8 cellular contexts compared by ENCODE assay signal in the genomic region with DNA sequence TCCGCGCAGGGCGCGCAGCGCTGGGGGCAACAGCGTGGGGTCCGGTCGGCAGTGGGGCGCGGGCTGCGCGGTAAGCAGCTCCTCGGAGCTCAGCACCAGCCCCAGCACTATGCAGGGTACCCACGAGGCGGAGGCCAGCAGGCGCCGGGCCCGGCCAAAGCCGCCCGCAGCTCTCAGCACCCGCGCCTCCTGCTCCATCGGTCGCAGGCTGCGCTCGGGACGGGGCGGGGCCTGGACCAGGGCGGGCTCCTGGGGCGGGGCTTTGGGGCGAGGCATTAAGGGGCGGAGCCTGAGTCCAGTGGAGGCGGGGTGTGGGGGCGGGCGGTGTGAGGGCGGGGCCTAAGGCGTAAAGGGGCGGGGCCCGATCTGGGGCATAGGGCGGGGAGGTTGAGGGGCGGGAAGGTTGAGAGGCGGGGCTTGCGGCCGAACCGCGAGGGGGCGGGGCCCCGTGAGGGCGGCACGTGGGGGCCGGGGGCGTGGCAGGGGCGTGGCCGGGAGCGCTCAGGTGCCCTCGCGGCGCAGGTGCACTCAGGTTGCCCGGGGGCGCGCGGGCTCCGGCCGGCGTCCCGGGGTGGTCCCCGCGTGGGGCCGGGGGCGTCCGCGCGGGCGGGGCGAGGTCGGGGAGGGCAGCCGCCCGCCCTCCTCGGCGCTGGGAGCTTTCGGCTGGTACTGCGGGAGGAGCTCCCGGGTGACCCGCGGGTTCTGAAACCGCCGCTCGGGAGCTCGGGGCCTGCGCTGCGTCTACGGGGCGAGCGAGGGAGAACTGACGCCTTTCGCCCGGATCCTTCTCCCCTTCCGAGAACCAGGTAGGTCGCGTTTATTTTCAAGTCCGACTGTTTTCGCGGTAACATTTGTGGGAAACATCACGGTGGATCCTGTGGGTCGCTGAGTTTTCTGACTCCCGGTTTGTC. TPM values are rescaled to one million over a fixed set of nuclear protein-coding genes. Genes with fewer than 3 reads are reported as not detected.
DNase-seq lines count a peak whose midpoint lies in the region; ATAC-seq and TF ChIP-seq lines count a peak whose summit lies in the region.

No MANE protein-coding gene starts in this region.

- no peak overlapping the region for H2AFZ ChIP-seq in H9 (ENCODE audit: low read length)

- H3K4me3 ChIP-seq in Panc1 (ENCODE audit: low read depth in 2 of 2, low read length in 2 of 2), result peak overlapping the region; percentile 28 to 41
- H3K4me3 ChIP-seq in urinary bladder (ENCODE audit: low read depth, low read length), result peak overlapping the region; percentile 24

- no peak overlapping the region for H3K56ac ChIP-seq in H9 (ENCODE audit: insufficient read length, low read depth, low read length)

- H3K9me3 Mint-ChIP-seq in H9, result peaks cover 5 to 6% of the 10 kb centered on the region in 2 experiments; a peak in 2 of 5 replicates

- no peaks in the 10 kb centered on the region; a peak in 1 of 7 replicates for H3K36me3 Mint-ChIP-seq in H9 (ENCODE audit: insufficient read depth in 1 of 3, low read depth in 3 of 3)

- H3K4me1 ChIP-seq in H9 (ENCODE audit: insufficient read depth, low read length), result no peaks in the 10 kb centered on the region
- H3K4me1 ChIP-seq in Panc1 (ENCODE audit: control insufficient read depth, insufficient read depth, low read length), result no peaks in the 10 kb centered on the region
- peaks cover 2% of the 10 kb centered on the region for H3K4me1 ChIP-seq in urinary bladder (ENCODE audit: insufficient read depth)

- CTCF ChIA-PET in Panc1 (lab: Charles Lee), result interaction anchor here (0.7 kb wide), 1 partner anchor 9 kb away, joined by 13 read pairs; no protein-coding TSS in a partner anchor

- WGBS in H9 (ENCODE audit: extremely low coverage, insufficient read length, low lambda C conversion rate), result no CpG with 5 or more reads among the region's 106 CpGs
- WGBS in urinary bladder, result 2% methylated on average over 104 of the region's 106 CpGs

- H3K27me3 Mint-ChIP-seq in H9 (ENCODE audit: low read depth), result peaks cover 55% of the 10 kb centered on the region

- H4K8ac ChIP-seq in H9 (replicated peaks; ENCODE audit: insufficient read length, low read depth, low read length), result no peak overlapping the region

- peaks cover 6 to 11% of the 10 kb centered on the region in 2 experiments; a peak in 2 of 4 replicates for H3K4me1 Mint-ChIP-seq in H9

- peak overlapping the region; percentile 62 to 78 for H3K4me3 Mint-ChIP-seq in H9

- peaks cover 8% of the 10 kb centered on the region for H3K23me2 ChIP-seq in H9 (ENCODE audit: insufficient read length, low read depth, low read length, poor library complexity, severe bottlenecking)

- no peaks in the 10 kb centered on the region for H3K79me1 ChIP-seq in H9 (ENCODE audit: insufficient read depth, low read depth, low read length, poor library complexity, severe bottlenecking)

- intact Hi-C loops in Panc1 (cut with micrococcal nuclease; ENCODE audit: unreplicated experiment), result no loop called here
- intact Hi-C loops in posterior vena cava (cut with DNase I), result no loop called here

- no peak overlapping the region for H3K18ac ChIP-seq in H9 (ENCODE audit: insufficient read length, low read depth, low read length)

- H2BK120ac ChIP-seq in H9 (ENCODE audit: low read depth, low read length, poor library complexity, severe bottlenecking), result no peak overlapping the region

- peak; percentile 91 for ATAC-seq in Panc1
- ATAC-seq in GM19467 (IDR thresholded peaks at IDR 0.05; ENCODE audit: unreplicated experiment), result no peak

- POLR2A ChIA-PET in Panc1 (lab: Charles Lee), result interaction anchor here (0.6 kb wide), 1 partner anchor 9 kb away, joined by 3 read pairs; no protein-coding TSS in a partner anchor

- no peak overlapping the region for H4K5ac ChIP-seq in H9 (ENCODE audit: insufficient read length, low read depth, low read length)

- no peaks in the 10 kb centered on the region for H4K20me1 ChIP-seq in H9 (ENCODE audit: control insufficient read depth, insufficient read depth, insufficient read length)

- H3K36me3 ChIP-seq in Panc1 (ENCODE audit: control insufficient read depth, insufficient read depth, low read length) (no peaks in the 10 kb centered on the region; the same call in 1 of the 2 replicates), urinary bladder (ENCODE audit: insufficient read depth) (no peaks in the 10 kb centered on the region)

- H2AK5ac ChIP-seq in H9 (ENCODE audit: insufficient read length, low read length), result no peak overlapping the region

- BruUV-seq in Panc1 (replicated peaks; lab: Mats Ljungman, UMichigan), result no TSS peak

- H2BK5ac ChIP-seq in H9 (ENCODE audit: insufficient read length, low read length), result no peak overlapping the region

- no peak overlapping the region for H2BK20ac ChIP-seq in H9 (ENCODE audit: low read depth, low read length, poor library complexity, severe bottlenecking)

- no peak overlapping the region for H3K9ac ChIP-seq in H9 (ENCODE audit: extremely low read depth, insufficient read length, low read length)

- H3K79me2 ChIP-seq in H9 (ENCODE audit: insufficient read depth, low read length), result no peaks in the 10 kb centered on the region

- H3K27ac Mint-ChIP-seq in H9, result no peak overlapping the region

- peak overlapping the region; percentile 60 for H3K4me2 ChIP-seq in H9 (ENCODE audit: insufficient read depth, insufficient read length, low read length)

- in situ Hi-C loops in ACHN (cut with HindIII; ENCODE audit: low pct_ligation_motif_present, low pct_unique_long_range_greater_than_20kb, low sequenced_read_pairs) (no loop called here), Panc1 (cut with HindIII; ENCODE audit: low pct_unique_long_range_greater_than_20kb, low sequenced_read_pairs) (no loop called here)

- no peak overlapping the region for H3T11ph ChIP-seq in H9 (ENCODE audit: low read length)

- H3K27ac ChIP-seq in H9 (ENCODE audit: insufficient read length, low read depth, low read length) (no peak overlapping the region), Panc1 (ENCODE audit: low read length) (no peak overlapping the region), urinary bladder (ENCODE audit: low read depth) (no peak overlapping the region)

- H3K14ac ChIP-seq in H9 (ENCODE audit: insufficient read depth, low read length), result no peak overlapping the region; the same call in 1 of the 2 replicates

- H3K27me3 ChIP-seq in H9 (ENCODE audit: insufficient read depth, low read length) (peaks cover 7% of the 10 kb centered on the region; the same call in 1 of the 2 replicates), Panc1 (ENCODE audit: control insufficient read depth, insufficient read depth, low read length) (peaks cover 3% of the 10 kb centered on the region; the same call in 1 of the 2 replicates)

- H3K4ac ChIP-seq in H9 (ENCODE audit: low read depth, low read length), result no peak overlapping the region

- no peak overlapping the region for H4K91ac ChIP-seq in H9 (ENCODE audit: insufficient read length, low read depth, low read length)

- no peak overlapping the region for H3K23ac ChIP-seq in H9 (ENCODE audit: insufficient read length, low read depth, low read length)

- DNase-seq in ACHN, result peak; percentile 32
- peak; percentile 89 for DNase-seq in H9
- no peak for DNase-seq in Panc1 (ENCODE audit: low read depth, low spot score)
- DNase-seq in activated gamma-delta T cell treated with Interleukin-2 at 50 U/mL for 16 hours, result peak; percentile 71
- DNase-seq in glomerular visceral epithelial cell (ENCODE audit: extremely low spot score), result peak; percentile 52
- peak; percentile 94 for DNase-seq in posterior vena cava (ENCODE audit: low spot score)

- H3K9me3 ChIP-seq in H9 (ENCODE audit: control insufficient read depth, low read depth, low read length), result no peaks in the 10 kb centered on the region
- no peaks in the 10 kb centered on the region for H3K9me3 ChIP-seq in Panc1 (ENCODE audit: control insufficient read depth, insufficient read depth, low read depth, low read length)

- TF ChIP-seq CTCF in H9 (conservative IDR thresholded peaks at IDR 0.05) (no peak), Panc1 (IDR thresholded peaks at IDR 0.05) (no peak)

- no peak overlapping the region for H2BK12ac ChIP-seq in H9 (ENCODE audit: insufficient read length, low read depth, low read length)

- no peak overlapping the region for H2BK15ac ChIP-seq in H9 (ENCODE audit: low read depth, low read length)

RNA-seq across cellular contexts. Expression of gene SLC22A31, which starts 1.4 kb away (rescaled TPM):
- 7.7 and 8.1 TPM in 2 replicates for total RNA-seq in H9 (2021)
- total RNA-seq in Panc1 (2021; ENCODE audit: unreplicated experiment), result 4.5 TPM
- 4.5 TPM for polyA plus RNA-seq in Panc1 (2012; ENCODE audit: insufficient read length)
- total RNA-seq in posterior vena cava, result 1 to 10 TPM in 1 of 2 donors, not detected in 1; 4.5 TPM
- total RNA-seq in urinary bladder, result not detected
- polyA plus RNA-seq in urinary bladder, result 0.28 TPM

RNA-seq across cellular contexts. Expression of gene ZNF778, which starts 15.8 kb away (rescaled TPM):
- total RNA-seq in H9 (2021) (16.4 and 17.5 TPM in 2 replicates), Panc1 (2021; ENCODE audit: unreplicated experiment) (15.0 TPM), posterior vena cava (1 to 10 TPM; 8.4 to 9.3 TPM), urinary bladder (9.5 TPM)
- polyA plus RNA-seq in Panc1 (2012; ENCODE audit: insufficient read length), result 4.9 TPM
- polyA plus RNA-seq in urinary bladder, result 5.1 TPM

RNA-seq across cellular contexts. Expression of gene CDH15, which starts 30.2 kb away (rescaled TPM):
- total RNA-seq in H9 (2021) (0.18 and 0.28 TPM in 2 replicates), Panc1 (2021; ENCODE audit: unreplicated experiment) (0.51 TPM), posterior vena cava (under 1 TPM in 1 of 2 donors, not detected in 1; 0.46 TPM), urinary bladder (3.7 TPM)
- 0.71 TPM for polyA plus RNA-seq in Panc1 (2012; ENCODE audit: insufficient read length)
- polyA plus RNA-seq in urinary bladder, result 0.05 TPM
